In the genomic region with DNA sequence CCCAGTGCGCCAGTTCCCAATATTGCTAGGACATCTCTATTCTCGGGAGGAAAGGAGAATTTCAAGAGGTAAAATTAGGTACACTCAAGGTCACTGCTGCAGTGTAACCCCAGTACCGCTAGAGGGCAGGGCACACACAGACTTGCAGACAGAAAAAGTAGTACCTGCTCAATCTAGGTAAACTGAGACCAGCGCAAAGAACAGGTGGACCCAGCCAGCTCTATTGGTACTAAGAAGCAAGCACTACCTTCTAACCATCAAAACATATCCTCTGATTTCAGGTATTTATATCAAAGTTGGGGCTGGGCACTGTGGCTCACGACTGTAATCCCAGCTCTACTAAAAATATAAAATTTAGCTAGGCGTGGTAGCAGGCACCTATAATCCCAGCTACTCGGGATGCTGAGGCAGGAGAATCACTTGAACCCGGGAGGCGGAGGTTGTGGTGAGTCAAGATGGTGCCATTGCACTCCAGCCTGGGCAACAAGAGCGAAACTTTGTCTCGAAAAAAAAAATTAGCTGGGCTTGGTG, we compare ENCODE assay signal across 1 cellular context.
TF ChIP-seq lines count a peak whose summit lies in the region.

No MANE protein-coding gene starts in this region.

TF ChIP-seq in GM23338, 12 proteins besides CTCF, POLR2A, EP300 and RAD21 (continued from another document):
- no peak for TF ChIP-seq ZNF331 (CRISPR knock-in tag; IDR thresholded peaks at IDR 0.05; ENCODE audit: low read depth)
- TF ChIP-seq, protein P1, sequence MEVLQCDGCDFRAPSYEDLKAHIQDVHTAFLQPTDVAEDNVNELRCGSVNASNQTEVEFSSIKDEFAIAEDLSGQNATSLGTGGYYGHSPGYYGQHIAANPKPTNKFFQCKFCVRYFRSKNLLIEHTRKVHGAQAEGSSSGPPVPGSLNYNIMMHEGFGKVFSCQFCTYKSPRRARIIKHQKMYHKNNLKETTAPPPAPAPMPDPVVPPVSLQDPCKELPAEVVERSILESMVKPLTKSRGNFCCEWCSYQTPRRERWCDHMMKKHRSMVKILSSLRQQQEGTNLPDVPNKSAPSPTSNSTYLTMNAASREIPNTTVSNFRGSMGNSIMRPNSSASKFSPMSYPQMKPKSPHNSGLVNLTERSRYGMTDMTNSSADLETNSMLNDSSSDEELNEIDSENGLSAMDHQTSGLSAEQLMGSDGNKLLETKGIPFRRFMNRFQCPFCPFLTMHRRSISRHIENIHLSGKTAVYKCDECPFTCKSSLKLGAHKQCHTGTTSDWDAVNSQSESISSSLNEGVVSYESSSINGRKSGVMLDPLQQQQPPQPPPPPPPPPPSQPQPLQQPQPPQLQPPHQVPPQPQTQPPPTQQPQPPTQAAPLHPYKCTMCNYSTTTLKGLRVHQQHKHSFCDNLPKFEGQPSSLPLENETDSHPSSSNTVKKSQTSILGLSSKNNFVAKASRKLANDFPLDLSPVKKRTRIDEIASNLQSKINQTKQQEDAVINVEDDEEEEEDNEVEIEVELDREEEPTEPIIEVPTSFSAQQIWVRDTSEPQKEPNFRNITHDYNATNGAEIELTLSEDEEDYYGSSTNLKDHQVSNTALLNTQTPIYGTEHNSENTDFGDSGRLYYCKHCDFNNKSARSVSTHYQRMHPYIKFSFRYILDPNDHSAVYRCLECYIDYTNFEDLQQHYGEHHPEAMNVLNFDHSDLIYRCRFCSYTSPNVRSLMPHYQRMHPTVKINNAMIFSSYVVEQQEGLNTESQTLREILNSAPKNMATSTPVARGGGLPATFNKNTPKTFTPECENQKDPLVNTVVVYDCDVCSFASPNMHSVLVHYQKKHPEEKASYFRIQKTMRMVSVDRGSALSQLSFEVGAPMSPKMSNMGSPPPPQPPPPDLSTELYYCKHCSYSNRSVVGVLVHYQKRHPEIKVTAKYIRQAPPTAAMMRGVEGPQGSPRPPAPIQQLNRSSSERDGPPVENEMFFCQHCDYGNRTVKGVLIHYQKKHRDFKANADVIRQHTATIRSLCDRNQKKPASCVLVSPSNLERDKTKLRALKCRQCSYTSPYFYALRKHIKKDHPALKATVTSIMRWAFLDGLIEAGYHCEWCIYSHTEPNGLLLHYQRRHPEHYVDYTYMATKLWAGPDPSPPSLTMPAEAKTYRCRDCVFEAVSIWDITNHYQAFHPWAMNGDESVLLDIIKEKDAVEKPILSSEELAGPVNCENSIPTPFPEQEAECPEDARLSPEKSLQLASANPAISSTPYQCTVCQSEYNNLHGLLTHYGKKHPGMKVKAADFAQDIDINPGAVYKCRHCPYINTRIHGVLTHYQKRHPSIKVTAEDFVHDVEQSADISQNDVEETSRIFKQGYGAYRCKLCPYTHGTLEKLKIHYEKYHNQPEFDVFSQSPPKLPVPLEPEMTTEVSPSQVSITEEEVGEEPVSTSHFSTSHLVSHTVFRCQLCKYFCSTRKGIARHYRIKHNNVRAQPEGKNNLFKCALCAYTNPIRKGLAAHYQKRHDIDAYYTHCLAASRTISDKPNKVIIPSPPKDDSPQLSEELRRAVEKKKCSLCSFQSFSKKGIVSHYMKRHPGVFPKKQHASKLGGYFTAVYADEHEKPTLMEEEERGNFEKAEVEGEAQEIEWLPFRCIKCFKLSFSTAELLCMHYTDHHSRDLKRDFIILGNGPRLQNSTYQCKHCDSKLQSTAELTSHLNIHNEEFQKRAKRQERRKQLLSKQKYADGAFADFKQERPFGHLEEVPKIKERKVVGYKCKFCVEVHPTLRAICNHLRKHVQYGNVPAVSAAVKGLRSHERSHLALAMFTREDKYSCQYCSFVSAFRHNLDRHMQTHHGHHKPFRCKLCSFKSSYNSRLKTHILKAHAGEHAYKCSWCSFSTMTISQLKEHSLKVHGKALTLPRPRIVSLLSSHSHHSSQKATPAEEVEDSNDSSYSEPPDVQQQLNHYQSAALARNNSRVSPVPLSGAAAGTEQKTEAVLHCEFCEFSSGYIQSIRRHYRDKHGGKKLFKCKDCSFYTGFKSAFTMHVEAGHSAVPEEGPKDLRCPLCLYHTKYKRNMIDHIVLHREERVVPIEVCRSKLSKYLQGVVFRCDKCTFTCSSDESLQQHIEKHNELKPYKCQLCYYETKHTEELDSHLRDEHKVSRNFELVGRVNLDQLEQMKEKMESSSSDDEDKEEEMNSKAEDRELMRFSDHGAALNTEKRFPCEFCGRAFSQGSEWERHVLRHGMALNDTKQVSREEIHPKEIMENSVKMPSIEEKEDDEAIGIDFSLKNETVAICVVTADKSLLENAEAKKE (CRISPR knock-in tag; IDR thresholded peaks at IDR 0.05) = no peak
- TF ChIP-seq, protein P2, sequence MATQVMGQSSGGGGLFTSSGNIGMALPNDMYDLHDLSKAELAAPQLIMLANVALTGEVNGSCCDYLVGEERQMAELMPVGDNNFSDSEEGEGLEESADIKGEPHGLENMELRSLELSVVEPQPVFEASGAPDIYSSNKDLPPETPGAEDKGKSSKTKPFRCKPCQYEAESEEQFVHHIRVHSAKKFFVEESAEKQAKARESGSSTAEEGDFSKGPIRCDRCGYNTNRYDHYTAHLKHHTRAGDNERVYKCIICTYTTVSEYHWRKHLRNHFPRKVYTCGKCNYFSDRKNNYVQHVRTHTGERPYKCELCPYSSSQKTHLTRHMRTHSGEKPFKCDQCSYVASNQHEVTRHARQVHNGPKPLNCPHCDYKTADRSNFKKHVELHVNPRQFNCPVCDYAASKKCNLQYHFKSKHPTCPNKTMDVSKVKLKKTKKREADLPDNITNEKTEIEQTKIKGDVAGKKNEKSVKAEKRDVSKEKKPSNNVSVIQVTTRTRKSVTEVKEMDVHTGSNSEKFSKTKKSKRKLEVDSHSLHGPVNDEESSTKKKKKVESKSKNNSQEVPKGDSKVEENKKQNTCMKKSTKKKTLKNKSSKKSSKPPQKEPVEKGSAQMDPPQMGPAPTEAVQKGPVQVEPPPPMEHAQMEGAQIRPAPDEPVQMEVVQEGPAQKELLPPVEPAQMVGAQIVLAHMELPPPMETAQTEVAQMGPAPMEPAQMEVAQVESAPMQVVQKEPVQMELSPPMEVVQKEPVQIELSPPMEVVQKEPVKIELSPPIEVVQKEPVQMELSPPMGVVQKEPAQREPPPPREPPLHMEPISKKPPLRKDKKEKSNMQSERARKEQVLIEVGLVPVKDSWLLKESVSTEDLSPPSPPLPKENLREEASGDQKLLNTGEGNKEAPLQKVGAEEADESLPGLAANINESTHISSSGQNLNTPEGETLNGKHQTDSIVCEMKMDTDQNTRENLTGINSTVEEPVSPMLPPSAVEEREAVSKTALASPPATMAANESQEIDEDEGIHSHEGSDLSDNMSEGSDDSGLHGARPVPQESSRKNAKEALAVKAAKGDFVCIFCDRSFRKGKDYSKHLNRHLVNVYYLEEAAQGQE (IDR thresholded peaks at IDR 0.05; ENCODE audit: unreplicated experiment) = no peak
- TF ChIP-seq STAT1 (IDR thresholded peaks at IDR 0.05; ENCODE audit: unreplicated experiment) = no peak
- no peak for TF ChIP-seq JUNB (IDR thresholded peaks at IDR 0.05; ENCODE audit: unreplicated experiment)
- TF ChIP-seq EZH2 (IDR thresholded peaks at IDR 0.05; ENCODE audit: low read depth, unreplicated experiment) = no peak
- TF ChIP-seq ZNF114 (CRISPR knock-in tag; IDR thresholded peaks at IDR 0.05) = no peak
- no peak for TF ChIP-seq POLR2AphosphoS5 (IDR thresholded peaks at IDR 0.05; ENCODE audit: low read depth)
- no peak for TF ChIP-seq NANOG (IDR thresholded peaks at IDR 0.05; ENCODE audit: borderline replicate concordance)
TF ChIP-seq in GM23338: peak in this region for 0.
